Comparison of ENCODE assay signal across 20 cellular contexts in genomic region chr3:123163146-123163545, GRCh38.
"Had no signal": no experiment of that assay in that cellular context is flagged by ENCODE, and none has a peak within 500 bp of the region (broad histone marks: within the 10 kb centered on the region; RNA-seq: fewer than 3 reads in every experiment).

No MANE protein-coding gene starts in this region.

- H3K4me3 Mint-ChIP-seq: naive thymus-derived CD8-positive, alpha-beta T cell; stimulated activated naive CD8-positive, alpha-beta T cell treated with anti-CD3 and anti-CD28 coated beads, Interleukin-15, amount 100 ng/mL, for 72 hours had no signal

- H3K4me1 Mint-ChIP-seq: stimulated activated naive CD8-positive, alpha-beta T cell treated with anti-CD3 and anti-CD28 coated beads, Interleukin-15, amount 100 ng/mL, for 72 hours had no signal

- ATAC-seq: gastrocnemius medialis; left ventricle myocardium superior; lower lobe of right lung; naive thymus-derived CD8-positive, alpha-beta T cell; pancreas; right lobe of liver; stimulated activated naive CD8-positive, alpha-beta T cell treated with anti-CD3 and anti-CD28 coated beads, Interleukin-15, amount 100 ng/mL, for 72 hours had no signal

- DNase-seq: colonic mucosa; dermis blood vessel endothelial cell; effector memory CD4-positive, alpha-beta T cell; foreskin fibroblast; gastrocnemius medialis; left ventricle myocardium superior; lower lobe of right lung; naive thymus-derived CD8-positive, alpha-beta T cell; pancreas; retina; right lobe of liver; small intestine; stimulated activated CD4-positive, alpha-beta T cell treated with anti-CD3 and anti-CD28 coated beads, Interleukin-12 subunit alpha, Interleukin-12 subunit beta, amount 100 ng/mL, for 4 hours; stimulated activated CD4-positive, alpha-beta T cell treated with anti-CD3 and anti-CD28 coated beads, Interleukin-1b, Interleukin-23, amount 100 ng/mL, for 48 hours; stimulated activated CD4-positive, alpha-beta T cell treated with anti-CD3 and anti-CD28 coated beads, Interleukin-4, amount 100 ng/mL, for 1 hour; stimulated activated CD8-positive, alpha-beta memory T cell treated with anti-CD3 and anti-CD28 coated beads, Interleukin-4, amount 100 ng/mL, for 48 hours; stimulated activated naive CD4-positive, alpha-beta T cell; stimulated activated naive CD8-positive, alpha-beta T cell treated with anti-CD3 and anti-CD28 coated beads, Interleukin-15, amount 100 ng/mL, for 72 hours; thyroid gland; trophoblast cell had no signal

- H3K27me3 Mint-ChIP-seq: naive thymus-derived CD8-positive, alpha-beta T cell; stimulated activated naive CD8-positive, alpha-beta T cell treated with anti-CD3 and anti-CD28 coated beads, Interleukin-15, amount 100 ng/mL, for 72 hours had no signal
